Comparison of ENCODE assay signal across 7 cellular contexts in the genomic region with DNA sequence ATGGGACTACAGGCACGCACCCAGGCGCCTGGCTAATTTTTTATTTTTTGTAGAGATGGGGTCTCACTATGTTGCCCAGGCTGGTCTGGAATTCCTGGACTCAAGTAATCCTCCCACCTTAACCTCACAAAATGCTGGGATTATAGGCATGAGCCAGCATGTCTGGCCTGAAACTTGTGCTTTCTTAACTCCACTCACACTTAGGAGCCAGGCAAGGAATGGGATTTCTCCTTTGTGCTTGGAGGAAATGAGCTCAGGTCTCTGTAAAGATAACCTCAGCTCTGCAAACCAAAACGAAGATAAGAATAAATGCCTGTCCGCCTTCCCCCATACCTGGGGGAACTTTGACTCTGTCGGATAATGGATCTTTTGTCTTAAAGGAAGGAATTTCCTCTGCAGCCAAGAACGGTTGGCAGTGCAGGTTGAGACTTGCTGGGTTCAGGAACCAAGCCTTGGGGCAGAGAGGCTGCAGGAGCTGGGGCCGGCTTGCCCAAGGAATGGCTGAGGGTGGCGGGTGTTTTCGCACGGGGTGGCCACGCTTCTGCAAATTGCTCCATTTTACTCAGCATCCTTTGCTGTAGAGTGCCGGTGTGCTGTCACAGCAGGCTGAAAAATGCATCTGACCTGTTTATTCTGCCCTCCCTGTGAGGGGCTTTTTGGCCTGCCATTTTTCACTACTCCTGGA.
DNase-seq lines count a peak whose midpoint lies in the region; ATAC-seq, FAIRE-seq and TF ChIP-seq lines count a peak whose summit lies in the region.

No MANE protein-coding gene starts in this region.

- H3K4me3 Mint-ChIP-seq in activated T-helper 1 cell treated with anti-CD3 and anti-CD28 coated beads, Interleukin-12 subunit alpha, Interleukin-12 subunit beta, Interleukin-2, Interleukin-4 antibody, amounts not matched to agents 30 ng/mL and 10 ng/mL and 1 ng/mL, durations not matched to agents 14 hours and 24 hours and 36 hours = peak overlapping the region; percentile 61

- DNase-seq in GM19239 (ENCODE audit: insufficient read length, low spot score) (peak; percentile 7), neuronal stem cell (ENCODE audit: low spot score) (no peak), NCI-H2171 (lab: John Stamatoyannopoulos, UW) (no peak)
- DNase-seq in activated T-helper 1 cell treated with anti-CD3 and anti-CD28 coated beads, Interleukin-12 subunit alpha, Interleukin-12 subunit beta, Interleukin-2, Interleukin-4 antibody, amounts not matched to agents 30 ng/mL and 10 ng/mL and 1 ng/mL, durations not matched to agents 14 hours and 24 hours and 36 hours (ENCODE audit: low spot score) = no peak

- H3K36me3 Mint-ChIP-seq in activated T-helper 1 cell treated with anti-CD3 and anti-CD28 coated beads, Interleukin-12 subunit alpha, Interleukin-12 subunit beta, Interleukin-2, Interleukin-4 antibody, amounts not matched to agents 30 ng/mL and 10 ng/mL and 1 ng/mL, durations not matched to agents 14 hours and 24 hours and 36 hours (ENCODE audit: low read depth) = peaks cover 2% of the 10 kb centered on the region

- no peak overlapping the region for H3K14ac ChIP-seq in neuronal stem cell (ENCODE audit: low read length)

- FAIRE-seq in GM19239 (lab: Jason Lieb, UNC) = peak; percentile 80

- H3K18ac ChIP-seq in neuronal stem cell (ENCODE audit: low read length) = no peak overlapping the region

- no peak overlapping the region for H2AFZ ChIP-seq in neuronal stem cell (ENCODE audit: low read length)

- ATAC-seq in HG02884 (IDR thresholded peaks at IDR 0.05; ENCODE audit: unreplicated experiment) (peak; percentile 59), SK-N-SH treated with all-trans-retinoic acid at 6 μM for 48 hours (no peak; the same call in 2 of the 3 replicates)

- H2BK15ac ChIP-seq in neuronal stem cell (ENCODE audit: low read length) = no peak overlapping the region

- no peak overlapping the region for H3K4me3 ChIP-seq in mesodermal cell (ENCODE audit: extremely low read depth, insufficient read depth, low read length, poor library complexity, severe bottlenecking)
- H3K4me3 ChIP-seq in neuronal stem cell (ENCODE audit: low read length in 2 of 2) = no peak overlapping the region

- H3K9ac ChIP-seq in neuronal stem cell (ENCODE audit: low read depth, low read length, poor library complexity) = no peak overlapping the region

- H3K4ac ChIP-seq in neuronal stem cell (ENCODE audit: low read length) = no peak overlapping the region

- no peaks in the 10 kb centered on the region for H3K79me1 ChIP-seq in neuronal stem cell (ENCODE audit: low read depth, low read length)

- H2BK5ac ChIP-seq in neuronal stem cell (ENCODE audit: low read length) = no peak overlapping the region

- peaks cover 9% of the 10 kb centered on the region for H3K9me3 Mint-ChIP-seq in activated T-helper 1 cell treated with anti-CD3 and anti-CD28 coated beads, Interleukin-12 subunit alpha, Interleukin-12 subunit beta, Interleukin-2, Interleukin-4 antibody, amounts not matched to agents 30 ng/mL and 10 ng/mL and 1 ng/mL, durations not matched to agents 14 hours and 24 hours and 36 hours

- no peak overlapping the region for H2BK12ac ChIP-seq in neuronal stem cell (ENCODE audit: low read length)

- peak overlapping the region; percentile 78 for H3K27ac ChIP-seq in mesodermal cell (ENCODE audit: low read depth, low read length, severe bottlenecking)
- H3K27ac ChIP-seq in neuronal stem cell (replicated peaks; ENCODE audit: low read length) = no peak overlapping the region

- H4K8ac ChIP-seq in neuronal stem cell (ENCODE audit: low read depth, low read length) = no peak overlapping the region

- no peak overlapping the region for H2BK120ac ChIP-seq in neuronal stem cell (ENCODE audit: low read depth, low read length)

- no peaks in the 10 kb centered on the region for H3K27me3 ChIP-seq in neuronal stem cell (ENCODE audit: control insufficient read depth in 3 of 3, insufficient read depth in 3 of 3, low read depth in 1 of 3, low read length in 3 of 3)

- no peaks in the 10 kb centered on the region for H3K9me3 ChIP-seq in mesodermal cell (ENCODE audit: control insufficient read depth, low read length)
- H3K9me3 ChIP-seq in neuronal stem cell (replicated peaks in 1 of 2; ENCODE audit: control insufficient read depth in 2 of 2, insufficient read depth in 1 of 2, low read depth in 1 of 2, low read length in 2 of 2) = no peaks in the 10 kb centered on the region

- H3K4me1 ChIP-seq in mesodermal cell (ENCODE audit: control insufficient read depth, insufficient read depth, low read length, poor library complexity, severe bottlenecking) = peaks cover 20% of the 10 kb centered on the region
- H3K4me1 ChIP-seq in neuronal stem cell (ENCODE audit: control insufficient read depth in 2 of 2, insufficient read depth in 1 of 2, low read depth in 1 of 2, low read length in 2 of 2) = peaks cover 12 to 17% of the 10 kb centered on the region in 2 donors

- no peak overlapping the region for H3K23ac ChIP-seq in neuronal stem cell (ENCODE audit: low read depth, low read length, poor library complexity)

- peaks cover 41% of the 10 kb centered on the region for H3K4me1 Mint-ChIP-seq in activated T-helper 1 cell treated with anti-CD3 and anti-CD28 coated beads, Interleukin-12 subunit alpha, Interleukin-12 subunit beta, Interleukin-2, Interleukin-4 antibody, amounts not matched to agents 30 ng/mL and 10 ng/mL and 1 ng/mL, durations not matched to agents 14 hours and 24 hours and 36 hours (ENCODE audit: low read depth)

- H3K27me3 Mint-ChIP-seq in activated T-helper 1 cell treated with anti-CD3 and anti-CD28 coated beads, Interleukin-12 subunit alpha, Interleukin-12 subunit beta, Interleukin-2, Interleukin-4 antibody, amounts not matched to agents 30 ng/mL and 10 ng/mL and 1 ng/mL, durations not matched to agents 14 hours and 24 hours and 36 hours (ENCODE audit: insufficient read depth) = peaks cover 3% of the 10 kb centered on the region

- no peak overlapping the region for H2AK5ac ChIP-seq in neuronal stem cell (ENCODE audit: low read depth, low read length)

- peaks cover 11% of the 10 kb centered on the region for H3K36me3 ChIP-seq in mesodermal cell (ENCODE audit: control insufficient read depth, insufficient read depth, low read length)
- H3K36me3 ChIP-seq in neuronal stem cell (replicated peaks in 1 of 2; ENCODE audit: control insufficient read depth in 2 of 2, insufficient read depth in 2 of 2, low read length in 2 of 2) = no peaks in the 10 kb centered on the region

- peak overlapping the region; percentile 91 for H3K27ac Mint-ChIP-seq in activated T-helper 1 cell treated with anti-CD3 and anti-CD28 coated beads, Interleukin-12 subunit alpha, Interleukin-12 subunit beta, Interleukin-2, Interleukin-4 antibody, amounts not matched to agents 30 ng/mL and 10 ng/mL and 1 ng/mL, durations not matched to agents 14 hours and 24 hours and 36 hours

- no peak overlapping the region for H3K4me2 ChIP-seq in neuronal stem cell (ENCODE audit: insufficient read depth, low read length, poor library complexity, severe bottlenecking)

- H4K91ac ChIP-seq in neuronal stem cell (ENCODE audit: low read depth, low read length, poor library complexity) = no peak overlapping the region

- intact Hi-C loops in activated T-helper 1 cell treated with anti-CD3 and anti-CD28 coated beads, Interleukin-12 subunit alpha, Interleukin-12 subunit beta, Interleukin-2, Interleukin-4 antibody, amounts not matched to agents 30 ng/mL and 10 ng/mL and 1 ng/mL, durations not matched to agents 14 hours and 24 hours and 36 hours (cut with micrococcal nuclease) = loop anchor here (1.0 to 5.0 kb wide), 8 partner anchors 32 to 1016 kb away; a partner anchor contains a TSS

- WGBS in mesodermal cell (ENCODE audit: insufficient coverage in 2 of 2), 2 experiments = 71 to 77% methylated on average over 8 to 9 of the region's 12 CpGs
- no CpG with 5 or more reads among the region's 12 CpGs for WGBS in neuronal stem cell (ENCODE audit: extremely low coverage in 2 of 2, insufficient read length in 2 of 2, insufficient replicate concordance in 1 of 2), 2 donors

TF ChIP-seq in SK-N-SH treated with all-trans-retinoic acid at 6 μM for 48 hours, 23 proteins besides CTCF, POLR2A, EP300 and RAD21:
- TF ChIP-seq, protein P1, sequence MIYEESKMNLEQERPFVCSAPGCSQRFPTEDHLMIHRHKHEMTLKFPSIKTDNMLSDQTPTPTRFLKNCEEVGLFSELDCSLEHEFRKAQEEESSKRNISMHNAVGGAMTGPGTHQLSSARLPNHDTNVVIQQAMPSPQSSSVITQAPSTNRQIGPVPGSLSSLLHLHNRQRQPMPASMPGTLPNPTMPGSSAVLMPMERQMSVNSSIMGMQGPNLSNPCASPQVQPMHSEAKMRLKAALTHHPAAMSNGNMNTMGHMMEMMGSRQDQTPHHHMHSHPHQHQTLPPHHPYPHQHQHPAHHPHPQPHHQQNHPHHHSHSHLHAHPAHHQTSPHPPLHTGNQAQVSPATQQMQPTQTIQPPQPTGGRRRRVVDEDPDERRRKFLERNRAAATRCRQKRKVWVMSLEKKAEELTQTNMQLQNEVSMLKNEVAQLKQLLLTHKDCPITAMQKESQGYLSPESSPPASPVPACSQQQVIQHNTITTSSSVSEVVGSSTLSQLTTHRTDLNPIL (CRISPR knock-in tag; IDR thresholded peaks at IDR 0.05; ENCODE audit: low read depth) = no peak
- TF ChIP-seq, protein P2, sequence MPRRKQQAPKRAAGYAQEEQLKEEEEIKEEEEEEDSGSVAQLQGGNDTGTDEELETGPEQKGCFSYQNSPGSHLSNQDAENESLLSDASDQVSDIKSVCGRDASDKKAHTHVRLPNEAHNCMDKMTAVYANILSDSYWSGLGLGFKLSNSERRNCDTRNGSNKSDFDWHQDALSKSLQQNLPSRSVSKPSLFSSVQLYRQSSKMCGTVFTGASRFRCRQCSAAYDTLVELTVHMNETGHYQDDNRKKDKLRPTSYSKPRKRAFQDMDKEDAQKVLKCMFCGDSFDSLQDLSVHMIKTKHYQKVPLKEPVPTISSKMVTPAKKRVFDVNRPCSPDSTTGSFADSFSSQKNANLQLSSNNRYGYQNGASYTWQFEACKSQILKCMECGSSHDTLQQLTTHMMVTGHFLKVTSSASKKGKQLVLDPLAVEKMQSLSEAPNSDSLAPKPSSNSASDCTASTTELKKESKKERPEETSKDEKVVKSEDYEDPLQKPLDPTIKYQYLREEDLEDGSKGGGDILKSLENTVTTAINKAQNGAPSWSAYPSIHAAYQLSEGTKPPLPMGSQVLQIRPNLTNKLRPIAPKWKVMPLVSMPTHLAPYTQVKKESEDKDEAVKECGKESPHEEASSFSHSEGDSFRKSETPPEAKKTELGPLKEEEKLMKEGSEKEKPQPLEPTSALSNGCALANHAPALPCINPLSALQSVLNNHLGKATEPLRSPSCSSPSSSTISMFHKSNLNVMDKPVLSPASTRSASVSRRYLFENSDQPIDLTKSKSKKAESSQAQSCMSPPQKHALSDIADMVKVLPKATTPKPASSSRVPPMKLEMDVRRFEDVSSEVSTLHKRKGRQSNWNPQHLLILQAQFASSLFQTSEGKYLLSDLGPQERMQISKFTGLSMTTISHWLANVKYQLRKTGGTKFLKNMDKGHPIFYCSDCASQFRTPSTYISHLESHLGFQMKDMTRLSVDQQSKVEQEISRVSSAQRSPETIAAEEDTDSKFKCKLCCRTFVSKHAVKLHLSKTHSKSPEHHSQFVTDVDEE (CRISPR knock-in tag; IDR thresholded peaks at IDR 0.05) = no peak
- no peak for TF ChIP-seq OSR1 (CRISPR knock-in tag; IDR thresholded peaks at IDR 0.05)
